In genomic region chr2:144596074-144596871, GRCh38 we compare ENCODE assay signal across 8 cellular contexts.
A peak's percentile ranks its signal among the peaks of the same experiment; 100 is the strongest.
DNase-seq lines count a peak whose midpoint lies in the region; ATAC-seq and TF ChIP-seq lines count a peak whose summit lies in the region.

No MANE protein-coding gene starts in this region.

- peak overlapping the region; percentile 28; the same call in 1 of the 2 replicates for H3K4me3 ChIP-seq in GM08714 (ENCODE audit: low read length)
- no peak overlapping the region for H3K4me3 ChIP-seq in GM23248
- peak overlapping the region; percentile 57 for H3K4me3 ChIP-seq in Loucy (ENCODE audit: low read length, poor library complexity, severe bottlenecking)
- no peak overlapping the region for H3K4me3 ChIP-seq in mesodermal cell (ENCODE audit: extremely low read depth, insufficient read depth, low read length, poor library complexity, severe bottlenecking)

- H3K79me2 ChIP-seq in GM23248 (ENCODE audit: insufficient read depth) = no peaks in the 10 kb centered on the region
- H3K79me2 ChIP-seq in Loucy (ENCODE audit: insufficient read depth, low read length) = no peaks in the 10 kb centered on the region

- ATAC-seq in HG03097 (IDR thresholded peaks at IDR 0.05; ENCODE audit: low FRiP score, unreplicated experiment) = no peak

- H3K4me1 ChIP-seq in GM23248 (ENCODE audit: insufficient read depth) = no peaks in the 10 kb centered on the region; the same call in 1 of the 2 replicates
- peaks cover 22% of the 10 kb centered on the region for H3K4me1 ChIP-seq in Loucy (ENCODE audit: insufficient read depth, low read length, poor library complexity, severe bottlenecking)
- peaks cover 36% of the 10 kb centered on the region for H3K4me1 ChIP-seq in mesodermal cell (ENCODE audit: control insufficient read depth, insufficient read depth, low read length, poor library complexity, severe bottlenecking)

- H3K27me3 ChIP-seq in GM23248 (replicated peaks; ENCODE audit: insufficient read depth) = no peaks in the 10 kb centered on the region
- no peaks in the 10 kb centered on the region for H3K27me3 ChIP-seq in Loucy (ENCODE audit: insufficient read depth, low read length, poor library complexity, severe bottlenecking)

- H4K20me1 ChIP-seq in GM23248 (ENCODE audit: insufficient read depth) (no peaks in the 10 kb centered on the region), Loucy (ENCODE audit: insufficient read depth, low read length, poor library complexity, severe bottlenecking) (no peaks in the 10 kb centered on the region)

- 65 to 66% methylated on average over 9 of the region's 9 CpGs for WGBS in GM23248 (ENCODE audit: low coverage in 1 of 2, low lambda C conversion rate in 2 of 2, missing lambda C conversion rate in 2 of 2), 2 experiments
- 22 to 24% methylated on average over 3 to 5 of the region's 9 CpGs for WGBS in mesodermal cell (ENCODE audit: insufficient coverage in 2 of 2), 2 experiments

- H3K27me3 Mint-ChIP-seq in glutamatergic neuron (ENCODE audit: unreplicated experiment) = peaks cover 2% of the 10 kb centered on the region

- TF ChIP-seq CTCF in Loucy (conservative IDR thresholded peaks at IDR 0.05; ENCODE audit: low read length) = no peak
- TF ChIP-seq CTCF in glutamatergic neuron (IDR thresholded peaks at IDR 0.05; ENCODE audit: partially characterized antibody, unreplicated experiment) = no peak

- H3K4me1 Mint-ChIP-seq in glutamatergic neuron (ENCODE audit: low read depth, unreplicated experiment) = peaks cover 12% of the 10 kb centered on the region

- H3K9me3 ChIP-seq in GM23248 (ENCODE audit: low read depth) (no peaks in the 10 kb centered on the region), Loucy (ENCODE audit: insufficient read depth, low read depth, low read length) (no peaks in the 10 kb centered on the region), mesodermal cell (ENCODE audit: control insufficient read depth, low read length) (no peaks in the 10 kb centered on the region)

- H3K36me3 Mint-ChIP-seq in glutamatergic neuron (ENCODE audit: unreplicated experiment) = no peaks in the 10 kb centered on the region

- H3K27ac ChIP-seq in GM23248 (no peak overlapping the region), mesodermal cell (ENCODE audit: low read depth, low read length, severe bottlenecking) (peak overlapping the region; percentile 89)

- no peak overlapping the region for H3K9ac ChIP-seq in GM23248
- peak overlapping the region; percentile 41 for H3K9ac ChIP-seq in Loucy (ENCODE audit: low read depth, low read length, poor library complexity, severe bottlenecking)

- H3K36me3 ChIP-seq in GM23248 (ENCODE audit: low read depth) (no peaks in the 10 kb centered on the region), Loucy (ENCODE audit: insufficient read depth, low read length) (no peaks in the 10 kb centered on the region), mesodermal cell (ENCODE audit: control insufficient read depth, insufficient read depth, low read length) (no peaks in the 10 kb centered on the region)

- H3K27ac Mint-ChIP-seq in glutamatergic neuron (ENCODE audit: unreplicated experiment) = no peak overlapping the region

- in situ Hi-C loops in GM23248 (cut with MboI) = no loop called here

- H2AFZ ChIP-seq in GM23248 (no peak overlapping the region), Loucy (ENCODE audit: low read length) (peak overlapping the region; percentile 67)

- H3K4me3 Mint-ChIP-seq in glutamatergic neuron (ENCODE audit: unreplicated experiment) = no peak overlapping the region

- H3K4me2 ChIP-seq in GM23248 (ENCODE audit: unreplicated experiment) = no peak overlapping the region
- peak overlapping the region; percentile 65 for H3K4me2 ChIP-seq in Loucy (ENCODE audit: low read depth, low read length, poor library complexity, severe bottlenecking)

- H3F3A ChIP-seq in GM23248 (ENCODE audit: insufficient read depth) (no peaks in the 10 kb centered on the region), Loucy (ENCODE audit: low read depth) (no peaks in the 10 kb centered on the region)

- H3K9me2 ChIP-seq in GM23248 (ENCODE audit: insufficient read depth) = no peaks in the 10 kb centered on the region
- H3K9me2 ChIP-seq in Loucy (replicated peaks; ENCODE audit: low read depth, low read length) = no peaks in the 10 kb centered on the region

- H3K9me3 Mint-ChIP-seq in glutamatergic neuron (ENCODE audit: unreplicated experiment) = no peaks in the 10 kb centered on the region

- DNase-seq in GM23248 (peak; percentile 38), astrocyte of the hippocampus (ENCODE audit: low read depth, low spot score) (peak; percentile 56), NCI-H2107 treated with DMSO at 0.1 percent for 48 hours (lab: John Stamatoyannopoulos, UW; ENCODE audit: unreplicated experiment) (no peak), glutamatergic neuron (no peak)

Comparison
In these comparisons a context has a peak if more than half of its experiments do, and no peak if none do; other contexts are left out.
1. H3K4me3 ChIP-seq: peak in GM08714 (single experiment) and Loucy (single experiment); none in GM23248 (single experiment) and mesodermal cell (single experiment).
2. DNase-seq: peak in GM23248 (single experiment) and astrocyte of the hippocampus (single experiment); none in NCI-H2107 treated with DMSO at 0.1 percent for 48 hours (single experiment) and glutamatergic neuron (single experiment).